ENCODE assay signal across 2 cellular contexts in genomic region chr18:62802523-62802922, GRCh38.
TF ChIP-seq lines count a peak whose summit lies in the region.

No MANE protein-coding gene starts in this region.

TF ChIP-seq in HEK293, 187 proteins besides CTCF, POLR2A, EP300 and RAD21 (continued from another document):
- 0 out of 2 replicates have a peak, but pooled peaks have one; percentile 1 for TF ChIP-seq ZNF600 (tag by site-specific recombination; IDR thresholded peaks at IDR 0.05)

TF ChIP-seq in GM12878, 131 proteins besides CTCF, POLR2A, EP300 and RAD21 (continued from another document):
- TF ChIP-seq ZBTB40 (IDR thresholded peaks at IDR 0.05; ENCODE audit: borderline replicate concordance) (no peak), SMC3 (IDR thresholded peaks at IDR 0.05; ENCODE audit: borderline replicate concordance, low read length) (peak; percentile 20; the same call in 1 of the 2 replicates), STAT1 (conservative IDR thresholded peaks at IDR 0.05) (no peak), TARDBP (IDR thresholded peaks at IDR 0.05; ENCODE audit: borderline replicate concordance) (no peak), SKIL (IDR thresholded peaks at IDR 0.05; ENCODE audit: low read depth, poor library complexity, severe bottlenecking) (no peak), ESRRA (IDR thresholded peaks at IDR 0.05; ENCODE audit: low read length) (no peak), CHD4 (IDR thresholded peaks at IDR 0.05) (no peak)
